8 cellular contexts compared by ENCODE assay signal in genomic region chr17:4939554-4939803, GRCh38. TPM values are rescaled to one million over a fixed set of nuclear protein-coding genes. Genes with fewer than 3 reads are reported as not detected.
DNase-seq lines count a peak whose midpoint lies in the region; ATAC-seq, FAIRE-seq and TF ChIP-seq lines count a peak whose summit lies in the region.

No MANE protein-coding gene starts in this region.

- H3K9ac ChIP-seq in HepG2 (ENCODE audit: insufficient read depth, low read depth, low read length) = peak overlapping the region; percentile 95

- ATAC-seq in GM19351 (IDR thresholded peaks at IDR 0.05; ENCODE audit: unreplicated experiment) (peak; percentile 2), HG03280 (IDR thresholded peaks at IDR 0.05; ENCODE audit: unreplicated experiment) (peak; percentile 16), HepG2 (peak; percentile 13; the same call in 2 of the 3 replicates), HG03521 (IDR thresholded peaks at IDR 0.05; ENCODE audit: unreplicated experiment) (no peak), HG03095 (IDR thresholded peaks at IDR 0.05; ENCODE audit: unreplicated experiment) (no peak)

- H3K4me1 ChIP-seq in ascending aorta = peaks cover 11 to 27% of the 10 kb centered on the region in 2 donors
- peaks cover 28% of the 10 kb centered on the region for H3K4me1 ChIP-seq in HepG2 (ENCODE audit: insufficient read depth, low read length)

- H3K27me3 Mint-ChIP-seq in type B pancreatic cell = no peaks in the 10 kb centered on the region

- H3K27me3 ChIP-seq in ascending aorta (no peaks in the 10 kb centered on the region), HepG2 (ENCODE audit: control insufficient read depth in 1 of 2, insufficient read depth in 2 of 2, low read length in 2 of 2) (no peaks in the 10 kb centered on the region; a peak in 1 of 5 replicates)

- intact Hi-C loops in ascending aorta (cut with DNase I) = loop anchor here (1.0 to 2.0 kb wide), 2 partner anchors 37 to 58 kb away; partner anchors contain the start of genes CHRNE, INCA1 and KIF1C
- intact Hi-C loops in HepG2 (cut with micrococcal nuclease; ENCODE audit: unreplicated experiment) = no loop called here

- FAIRE-seq in HepG2 (lab: Jason Lieb, UNC) = no peak

- H3K4me3 ChIP-seq in ascending aorta (peak overlapping the region; percentile 79 to 82), HepG2 (replicated peaks in 1 of 3; ENCODE audit: insufficient read depth in 1 of 3, low read depth in 2 of 3, low read length in 3 of 3) (peak overlapping the region; percentile 73 to 97 (median 93))

- H3K27ac ChIP-seq in ascending aorta (peak overlapping the region; percentile 88 to 92), HepG2 (ENCODE audit: extremely low read length, insufficient read depth, low read length) (peak overlapping the region; percentile 96)

- CTCF ChIA-PET in HepG2 (lab: Yijun Ruan, JAX; ENCODE audit: low intra/inter-chr PET ratio, low total read pairs) = no interaction called here

- TF ChIP-seq POLR2A in HepG2 (IDR thresholded peaks at IDR 0.05; ENCODE audit: insufficient read depth in 1 of 2, low read depth in 2 of 2, low read length in 2 of 2) = no peak

- peak overlapping the region; percentile 98 for H3K4me3 Mint-ChIP-seq in type B pancreatic cell

- no TSS peak for BruUV-seq in HepG2 (replicated peaks; lab: Mats Ljungman, UMichigan)

- in situ Hi-C loops in HepG2 (cut with HindIII; ENCODE audit: extremely low pct_ligation_motif_present, low pct_unique_long_range_greater_than_20kb) = no loop called here

- peaks cover 40% of the 10 kb centered on the region for H3K79me2 ChIP-seq in HepG2 (ENCODE audit: insufficient read depth, low read length)

- POLR2A ChIA-PET in HepG2 (lab: Yijun Ruan, JAX) = interaction anchor here (0.8 to 3.9 kb wide), 28 partner anchors 8 to 403 kb away, joined by 3 to 201 read pairs (median 6); partner anchors contain the start of genes ARRB2, CAMTA2, ENO3 and GLTPD2

- H3K27ac Mint-ChIP-seq in type B pancreatic cell = peak overlapping the region; percentile 99

- no peaks in the 10 kb centered on the region for H3K9me3 Mint-ChIP-seq in type B pancreatic cell

- H3K4me2 ChIP-seq in HepG2 (ENCODE audit: low read depth, low read length) = peak overlapping the region; percentile 98

- TF ChIP-seq CTCF in ascending aorta (IDR thresholded peaks at IDR 0.05) (no peak), HepG2 (CRISPR knock-in tag; IDR thresholded peaks at IDR 0.05) (no peak), type B pancreatic cell (conservative IDR thresholded peaks at IDR 0.05) (no peak)

- DNase-seq in ascending aorta (ENCODE audit: low spot score in 2 of 2) (peak in 1 of 2 donors; percentile 70), HepG2 (ENCODE audit: low spot score) (no peak), type B pancreatic cell (ENCODE audit: extremely low spot score, unreplicated experiment) (no peak), HT-29 (ENCODE audit: low spot score) (no peak)

- TF ChIP-seq EP300 in HepG2 (IDR thresholded peaks at IDR 0.05; ENCODE audit: low read depth in 2 of 2, low read length in 2 of 2) (no peak), HepG2 (CRISPR knock-in tag; IDR thresholded peaks at IDR 0.05; ENCODE audit: borderline replicate concordance) (no peak)

- TF ChIP-seq RAD21 in HepG2 (CRISPR knock-in tag; IDR thresholded peaks at IDR 0.05) = no peak

- H2AFZ ChIP-seq in HepG2 (ENCODE audit: low read length) = no peak overlapping the region

- WGBS in HepG2 (ENCODE audit: low lambda C conversion rate) = 0% methylated on average over 4 of the region's 16 CpGs

- H3K36me3 Mint-ChIP-seq in type B pancreatic cell = peaks cover 7% of the 10 kb centered on the region

- 0 out of 2 replicates have a peak, but pooled peaks cover 2% of the 10 kb centered on the region for H4K20me1 ChIP-seq in HepG2 (ENCODE audit: insufficient read depth, low read length)

- H3K4me1 Mint-ChIP-seq in type B pancreatic cell (ENCODE audit: unreplicated experiment) = peaks cover 30% of the 10 kb centered on the region

- H3K9me3 ChIP-seq in ascending aorta (no peaks in the 10 kb centered on the region), HepG2 (ENCODE audit: low read length) (no peaks in the 10 kb centered on the region)

- peaks cover 34 to 46% of the 10 kb centered on the region in 2 donors for H3K36me3 ChIP-seq in ascending aorta
- peaks cover 8 to 27% of the 10 kb centered on the region in 2 experiments for H3K36me3 ChIP-seq in HepG2 (replicated peaks in 1 of 2; ENCODE audit: control insufficient read depth in 1 of 2, insufficient read depth in 2 of 2, low read length in 2 of 2)

RNA-seq across cellular contexts. Expression of gene SLC25A11, which starts 0.4 kb away (rescaled TPM):
- 56.2 TPM for total RNA-seq in ascending aorta
- total RNA-seq in HepG2 (2016; rRNA removed; fragmentation: Illumina TruSeq; extraction: Trizol) = 47.2 and 47.9 TPM in 2 replicates
- total RNA-seq in HepG2 (2016; cell fraction: cytosol; rRNA removed; fragmentation: Illumina TruSeq; extraction: Trizol; ENCODE audit: low read depth) = 22.1 and 25.5 TPM in 2 replicates
- 40.6 and 48.7 TPM in 2 replicates for total RNA-seq in HepG2 (2016; cell fraction: insoluble cytoplasmic fraction; rRNA removed; fragmentation: Illumina TruSeq; extraction: Trizol)
- total RNA-seq in HepG2 (2016; cell fraction: membrane; rRNA removed; fragmentation: Illumina TruSeq; extraction: Trizol) = 28.0 and 32.2 TPM in 2 replicates
- total RNA-seq in HepG2 (2016; cell fraction: nucleus; rRNA removed; fragmentation: Illumina TruSeq; extraction: Trizol) = 21.3 and 23.1 TPM in 2 replicates
- 35.0 and 35.4 TPM in 2 replicates for polyA plus RNA-seq in HepG2 (2011; rRNA removed)
- 31.3 and 45.3 TPM in 2 replicates for polyA plus RNA-seq in HepG2 (2011; cell fraction: cytosol; rRNA removed)
- 41.0 and 42.8 TPM in 2 replicates for polyA plus RNA-seq in HepG2 (2011; cell fraction: nucleus; rRNA removed)
- polyA plus RNA-seq in HepG2 (2012) = 19.7 and 27.6 TPM in 2 replicates
- 21.7 and 29.8 TPM in 2 replicates for polyA plus RNA-seq in HepG2 (2016; cell fraction: cytosol; fragmentation: Illumina TruSeq; extraction: Trizol; ENCODE audit: low read depth)
- polyA plus RNA-seq in HepG2 (2016; cell fraction: insoluble cytoplasmic fraction; fragmentation: Illumina TruSeq; extraction: Trizol; ENCODE audit: low read depth) = 44.9 and 50.2 TPM in 2 replicates
- 22.8 and 26.7 TPM in 2 replicates for polyA plus RNA-seq in HepG2 (2016; cell fraction: membrane; fragmentation: Illumina TruSeq; extraction: Trizol; ENCODE audit: low read depth)
- 36.1 and 36.6 TPM in 2 replicates for polyA plus RNA-seq in HepG2 (2016; cell fraction: nucleus; fragmentation: Illumina TruSeq; extraction: Trizol; ENCODE audit: insufficient read depth, low read depth)
- 77.5 and 91.1 TPM in 2 replicates for polyA minus RNA-seq in HepG2 (2011; rRNA and poly(A)+ RNA removed; ENCODE audit: low replicate concordance)
- 17.0 and 18.5 TPM in 2 replicates for polyA minus RNA-seq in HepG2 (2011; cell fraction: cytosol; rRNA and poly(A)+ RNA removed)
- 20.0 and 27.3 TPM in 2 replicates for polyA minus RNA-seq in HepG2 (2011; cell fraction: nucleus; rRNA and poly(A)+ RNA removed)
- total RNA-seq in type B pancreatic cell (ENCODE audit: low replicate concordance) = 60.2 and 63.6 TPM in 2 replicates
- total RNA-seq in HT-29 (2014; rRNA removed; shearing (Covaris generic)) = 58.8 and 83.6 TPM in 2 replicates

RNA-seq across cellular contexts. Expression of gene RNF167, which starts 0.6 kb away (rescaled TPM):
- total RNA-seq in ascending aorta = 164 TPM
- total RNA-seq in HepG2 (2016; rRNA removed; fragmentation: Illumina TruSeq; extraction: Trizol) = 35.7 and 44.1 TPM in 2 replicates
- 16.6 and 21.0 TPM in 2 replicates for total RNA-seq in HepG2 (2016; cell fraction: cytosol; rRNA removed; fragmentation: Illumina TruSeq; extraction: Trizol; ENCODE audit: low read depth)
- 35.1 and 40.1 TPM in 2 replicates for total RNA-seq in HepG2 (2016; cell fraction: insoluble cytoplasmic fraction; rRNA removed; fragmentation: Illumina TruSeq; extraction: Trizol)
- 55.7 and 57.0 TPM in 2 replicates for total RNA-seq in HepG2 (2016; cell fraction: membrane; rRNA removed; fragmentation: Illumina TruSeq; extraction: Trizol)
- 35.7 and 36.1 TPM in 2 replicates for total RNA-seq in HepG2 (2016; cell fraction: nucleus; rRNA removed; fragmentation: Illumina TruSeq; extraction: Trizol)
- 45.4 and 49.9 TPM in 2 replicates for polyA plus RNA-seq in HepG2 (2011; rRNA removed)
- polyA plus RNA-seq in HepG2 (2011; cell fraction: cytosol; rRNA removed) = 56.8 and 59.9 TPM in 2 replicates
- polyA plus RNA-seq in HepG2 (2011; cell fraction: nucleus; rRNA removed) = 75.7 and 85.0 TPM in 2 replicates
- polyA plus RNA-seq in HepG2 (2012) = 54.2 and 62.3 TPM in 2 replicates
- 28.1 and 30.9 TPM in 2 replicates for polyA plus RNA-seq in HepG2 (2016; cell fraction: cytosol; fragmentation: Illumina TruSeq; extraction: Trizol; ENCODE audit: low read depth)
- 58.7 and 75.7 TPM in 2 replicates for polyA plus RNA-seq in HepG2 (2016; cell fraction: insoluble cytoplasmic fraction; fragmentation: Illumina TruSeq; extraction: Trizol; ENCODE audit: low read depth)
- 80.2 and 86.8 TPM in 2 replicates for polyA plus RNA-seq in HepG2 (2016; cell fraction: membrane; fragmentation: Illumina TruSeq; extraction: Trizol; ENCODE audit: low read depth)
- 94.6 and 94.8 TPM in 2 replicates for polyA plus RNA-seq in HepG2 (2016; cell fraction: nucleus; fragmentation: Illumina TruSeq; extraction: Trizol; ENCODE audit: insufficient read depth, low read depth)
- 83.4 and 279 TPM in 2 replicates for polyA minus RNA-seq in HepG2 (2011; rRNA and poly(A)+ RNA removed; ENCODE audit: low replicate concordance)
- 40.3 and 46.3 TPM in 2 replicates for polyA minus RNA-seq in HepG2 (2011; cell fraction: cytosol; rRNA and poly(A)+ RNA removed)
- polyA minus RNA-seq in HepG2 (2011; cell fraction: nucleus; rRNA and poly(A)+ RNA removed) = 27.2 and 33.9 TPM in 2 replicates
- total RNA-seq in type B pancreatic cell (ENCODE audit: low replicate concordance) = 98.8 and 132 TPM in 2 replicates
- total RNA-seq in HT-29 (2014; rRNA removed; shearing (Covaris generic)) = 51.1 and 62.9 TPM in 2 replicates

RNA-seq across cellular contexts. Expression of gene GP1BA, which starts 7.4 kb away (rescaled TPM):
- total RNA-seq in ascending aorta = not detected
- not detected in 2 replicates for total RNA-seq in HepG2 (2016; rRNA removed; fragmentation: Illumina TruSeq; extraction: Trizol)
- not detected in 2 replicates for total RNA-seq in HepG2 (2016; cell fraction: cytosol; rRNA removed; fragmentation: Illumina TruSeq; extraction: Trizol; ENCODE audit: low read depth)
- not detected in 2 replicates for total RNA-seq in HepG2 (2016; cell fraction: insoluble cytoplasmic fraction; rRNA removed; fragmentation: Illumina TruSeq; extraction: Trizol)
- total RNA-seq in HepG2 (2016; cell fraction: membrane; rRNA removed; fragmentation: Illumina TruSeq; extraction: Trizol) = not detected in 2 replicates
- not detected in 2 replicates for total RNA-seq in HepG2 (2016; cell fraction: nucleus; rRNA removed; fragmentation: Illumina TruSeq; extraction: Trizol)
- not detected in 2 replicates for polyA plus RNA-seq in HepG2 (2011; rRNA removed)
- not detected in 2 replicates for polyA plus RNA-seq in HepG2 (2011; cell fraction: cytosol; rRNA removed)
- polyA plus RNA-seq in HepG2 (2011; cell fraction: nucleus; rRNA removed) = not detected in 2 replicates
- 0.35 and 0.58 TPM in 2 replicates for polyA plus RNA-seq in HepG2 (2012)
- polyA plus RNA-seq in HepG2 (2016; cell fraction: cytosol; fragmentation: Illumina TruSeq; extraction: Trizol; ENCODE audit: low read depth) = not detected in 2 replicates
- polyA plus RNA-seq in HepG2 (2016; cell fraction: insoluble cytoplasmic fraction; fragmentation: Illumina TruSeq; extraction: Trizol; ENCODE audit: low read depth) = not detected in 2 replicates
- not detected in 2 replicates for polyA plus RNA-seq in HepG2 (2016; cell fraction: membrane; fragmentation: Illumina TruSeq; extraction: Trizol; ENCODE audit: low read depth)
- polyA plus RNA-seq in HepG2 (2016; cell fraction: nucleus; fragmentation: Illumina TruSeq; extraction: Trizol; ENCODE audit: insufficient read depth, low read depth) = not detected in 2 replicates
- not detected in 2 replicates for polyA minus RNA-seq in HepG2 (2011; rRNA and poly(A)+ RNA removed; ENCODE audit: low replicate concordance)
- not detected in 2 replicates for polyA minus RNA-seq in HepG2 (2011; cell fraction: cytosol; rRNA and poly(A)+ RNA removed)
- polyA minus RNA-seq in HepG2 (2011; cell fraction: nucleus; rRNA and poly(A)+ RNA removed) = not detected in 2 replicates
- total RNA-seq in type B pancreatic cell (ENCODE audit: low replicate concordance) = not detected in 2 replicates
- total RNA-seq in HT-29 (2014; rRNA removed; shearing (Covaris generic)) = not detected in 2 replicates

RNA-seq across cellular contexts. Expression of gene PFN1, which starts 8.9 kb away (rescaled TPM):
- 1,046 TPM for total RNA-seq in ascending aorta
- 494 and 520 TPM in 2 replicates for total RNA-seq in HepG2 (2016; rRNA removed; fragmentation: Illumina TruSeq; extraction: Trizol)
- total RNA-seq in HepG2 (2016; cell fraction: cytosol; rRNA removed; fragmentation: Illumina TruSeq; extraction: Trizol; ENCODE audit: low read depth) = 274 and 364 TPM in 2 replicates
- total RNA-seq in HepG2 (2016; cell fraction: insoluble cytoplasmic fraction; rRNA removed; fragmentation: Illumina TruSeq; extraction: Trizol) = 482 and 502 TPM in 2 replicates
- total RNA-seq in HepG2 (2016; cell fraction: membrane; rRNA removed; fragmentation: Illumina TruSeq; extraction: Trizol) = 274 and 390 TPM in 2 replicates
- total RNA-seq in HepG2 (2016; cell fraction: nucleus; rRNA removed; fragmentation: Illumina TruSeq; extraction: Trizol) = 166 and 182 TPM in 2 replicates
- polyA plus RNA-seq in HepG2 (2011; rRNA removed) = 589 and 613 TPM in 2 replicates
- polyA plus RNA-seq in HepG2 (2011; cell fraction: cytosol; rRNA removed) = 590 and 702 TPM in 2 replicates
- 303 and 324 TPM in 2 replicates for polyA plus RNA-seq in HepG2 (2011; cell fraction: nucleus; rRNA removed)
- polyA plus RNA-seq in HepG2 (2012) = 507 and 533 TPM in 2 replicates
- 515 and 664 TPM in 2 replicates for polyA plus RNA-seq in HepG2 (2016; cell fraction: cytosol; fragmentation: Illumina TruSeq; extraction: Trizol; ENCODE audit: low read depth)
- 954 and 1,000 TPM in 2 replicates for polyA plus RNA-seq in HepG2 (2016; cell fraction: insoluble cytoplasmic fraction; fragmentation: Illumina TruSeq; extraction: Trizol; ENCODE audit: low read depth)
- polyA plus RNA-seq in HepG2 (2016; cell fraction: membrane; fragmentation: Illumina TruSeq; extraction: Trizol; ENCODE audit: low read depth) = 494 and 571 TPM in 2 replicates
- polyA plus RNA-seq in HepG2 (2016; cell fraction: nucleus; fragmentation: Illumina TruSeq; extraction: Trizol; ENCODE audit: insufficient read depth, low read depth) = 485 and 521 TPM in 2 replicates
- polyA minus RNA-seq in HepG2 (2011; rRNA and poly(A)+ RNA removed; ENCODE audit: low replicate concordance) = 456 and 623 TPM in 2 replicates
- 408 and 605 TPM in 2 replicates for polyA minus RNA-seq in HepG2 (2011; cell fraction: cytosol; rRNA and poly(A)+ RNA removed)
- 126 and 127 TPM in 2 replicates for polyA minus RNA-seq in HepG2 (2011; cell fraction: nucleus; rRNA and poly(A)+ RNA removed)
- total RNA-seq in type B pancreatic cell (ENCODE audit: low replicate concordance) = 404 and 455 TPM in 2 replicates
- total RNA-seq in HT-29 (2014; rRNA removed; shearing (Covaris generic)) = 2,317 and 2,656 TPM in 2 replicates

RNA-seq across cellular contexts. Expression of gene ENO3, which starts 11.4 kb away (rescaled TPM):
- total RNA-seq in ascending aorta (not detected), HepG2 (2016; rRNA removed; fragmentation: Illumina TruSeq; extraction: Trizol) (59.8 and 68.2 TPM in 2 replicates), type B pancreatic cell (ENCODE audit: low replicate concordance) (4.8 and 24.0 TPM in 2 replicates)
- total RNA-seq in HepG2 (2016; cell fraction: cytosol; rRNA removed; fragmentation: Illumina TruSeq; extraction: Trizol; ENCODE audit: low read depth) = 28.3 and 29.6 TPM in 2 replicates
- 63.3 and 64.1 TPM in 2 replicates for total RNA-seq in HepG2 (2016; cell fraction: insoluble cytoplasmic fraction; rRNA removed; fragmentation: Illumina TruSeq; extraction: Trizol)
- total RNA-seq in HepG2 (2016; cell fraction: membrane; rRNA removed; fragmentation: Illumina TruSeq; extraction: Trizol) = 24.9 and 26.4 TPM in 2 replicates
- 60.8 and 62.5 TPM in 2 replicates for total RNA-seq in HepG2 (2016; cell fraction: nucleus; rRNA removed; fragmentation: Illumina TruSeq; extraction: Trizol)
- polyA plus RNA-seq in HepG2 (2011; rRNA removed) = 51.9 and 69.8 TPM in 2 replicates
- polyA plus RNA-seq in HepG2 (2011; cell fraction: cytosol; rRNA removed) = 25.2 and 41.5 TPM in 2 replicates
- 315 and 418 TPM in 2 replicates for polyA plus RNA-seq in HepG2 (2011; cell fraction: nucleus; rRNA removed)
- 30.6 and 32.9 TPM in 2 replicates for polyA plus RNA-seq in HepG2 (2012)
- polyA plus RNA-seq in HepG2 (2016; cell fraction: cytosol; fragmentation: Illumina TruSeq; extraction: Trizol; ENCODE audit: low read depth) = 29.4 and 30.6 TPM in 2 replicates
- 80.8 and 89.8 TPM in 2 replicates for polyA plus RNA-seq in HepG2 (2016; cell fraction: insoluble cytoplasmic fraction; fragmentation: Illumina TruSeq; extraction: Trizol; ENCODE audit: low read depth)
- 21.3 and 21.5 TPM in 2 replicates for polyA plus RNA-seq in HepG2 (2016; cell fraction: membrane; fragmentation: Illumina TruSeq; extraction: Trizol; ENCODE audit: low read depth)
- polyA plus RNA-seq in HepG2 (2016; cell fraction: nucleus; fragmentation: Illumina TruSeq; extraction: Trizol; ENCODE audit: insufficient read depth, low read depth) = 236 and 244 TPM in 2 replicates
- polyA minus RNA-seq in HepG2 (2011; rRNA and poly(A)+ RNA removed; ENCODE audit: low replicate concordance) = 27.3 and 88.8 TPM in 2 replicates
- polyA minus RNA-seq in HepG2 (2011; cell fraction: cytosol; rRNA and poly(A)+ RNA removed) = 6.0 and 7.5 TPM in 2 replicates
- 27.0 and 31.7 TPM in 2 replicates for polyA minus RNA-seq in HepG2 (2011; cell fraction: nucleus; rRNA and poly(A)+ RNA removed)
- total RNA-seq in HT-29 (2014; rRNA removed; shearing (Covaris generic)) = 2.8 and 4.7 TPM in 2 replicates

Comparison
In these comparisons a context has a peak if more than half of its experiments do, and no peak if none do; other contexts are left out.
1. ATAC-seq: peak in GM19351 (single experiment), HG03280 (single experiment) and HepG2 (single experiment); none in HG03521 (single experiment) and HG03095 (single experiment).